In the genomic region with DNA sequence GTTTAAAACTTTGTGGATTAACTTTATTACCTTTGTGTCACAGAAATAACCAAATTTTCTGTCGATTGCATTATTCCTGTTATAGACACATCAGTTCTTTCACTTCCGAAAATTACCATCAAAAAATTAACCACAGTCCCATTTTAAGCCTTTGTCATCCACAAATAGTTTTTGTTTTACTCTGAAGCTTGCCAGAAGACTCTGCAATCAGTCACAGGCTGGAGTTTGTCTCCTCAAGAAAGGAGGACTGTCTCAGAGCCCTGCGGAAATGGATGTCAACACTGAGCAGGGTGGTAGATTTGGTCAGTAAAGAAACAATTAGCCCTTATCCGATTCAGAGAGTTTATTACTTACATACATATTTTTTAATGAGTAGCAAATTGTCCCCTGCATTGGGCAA, we compare ENCODE assay signal across 16 cellular contexts. TPM values are rescaled to one million over a fixed set of nuclear protein-coding genes. Genes with fewer than 3 reads are reported as not detected.
DNase-seq lines count a peak whose midpoint lies in the region; ATAC-seq and TF ChIP-seq lines count a peak whose summit lies in the region.
"Had no signal": no experiment of that assay in that cellular context is flagged by ENCODE, and none has a peak within 500 bp of the region (broad histone marks: within the 10 kb centered on the region; RNA-seq: fewer than 3 reads in every experiment).

No MANE protein-coding gene starts in this region.

- no peaks in the 10 kb centered on the region for H3K4me1 Mint-ChIP-seq in osteocyte (ENCODE audit: unreplicated experiment)

- peak; percentile 11 for DNase-seq in EH (ENCODE audit: low read depth)
- DNase-seq in NOMO-1 treated with dmso at 0.1 percent for 144 hours (lab: John Stamatoyannopoulos, UW; ENCODE audit: unreplicated experiment): peak; percentile 14
- DNase-seq in activated CD4-positive, alpha-beta T cell treated with anti-CD3 and anti-CD28 coated beads, Interleukin-2, amount 50 U/mL, for 48 hours: no peak
- no peak for DNase-seq in osteocyte (ENCODE audit: extremely low spot score, unreplicated experiment)
- no peak for DNase-seq in inferior parietal cortex (ENCODE audit: extremely low spot score)
- DNase-seq: ACHN; activated CD4-positive, alpha-beta T cell treated with anti-CD3 and anti-CD28 coated beads, Interleukin-2, amount 50 U/mL, for 1 hour; anterior cingulate cortex; GF-D8; heart right ventricle; mucosa of descending colon; NCI-H1694; NCI-H510A treated with DMSO at 0.1 percent for 48 hours had no signal

- TF ChIP-seq CTCF in osteocyte (IDR thresholded peaks at IDR 0.05): no peak

- H3K27me3 Mint-ChIP-seq in osteocyte (ENCODE audit: unreplicated experiment): no peaks in the 10 kb centered on the region

- H3K4me3 Mint-ChIP-seq in osteocyte (ENCODE audit: unreplicated experiment): no peak overlapping the region

- no peak overlapping the region for H3K27ac Mint-ChIP-seq in osteocyte (ENCODE audit: unreplicated experiment)

- no peaks in the 10 kb centered on the region for H3K36me3 Mint-ChIP-seq in osteocyte (ENCODE audit: unreplicated experiment)

- H3K9me3 Mint-ChIP-seq in osteocyte (ENCODE audit: unreplicated experiment): no peaks in the 10 kb centered on the region

- ATAC-seq in GM19395 (IDR thresholded peaks at IDR 0.05; ENCODE audit: unreplicated experiment): peak; percentile 68
- peak; percentile 52 for ATAC-seq in HG03045 (IDR thresholded peaks at IDR 0.05; ENCODE audit: unreplicated experiment)
- ATAC-seq in HG03196 (IDR thresholded peaks at IDR 0.05; ENCODE audit: unreplicated experiment): no peak

RNA-seq across cellular contexts. Expression of a gene that starts 20.1 kb away (rescaled TPM):
- total RNA-seq in osteocyte: 95.3 and 96.4 TPM in 2 replicates

RNA-seq across cellular contexts. Expression of a gene that starts 42.6 kb away (rescaled TPM):
- total RNA-seq in osteocyte: 36.5 and 38.4 TPM in 2 replicates

RNA-seq across cellular contexts. Expression of a gene that starts 45.9 kb away (rescaled TPM):
- total RNA-seq in osteocyte: 0.24 and 0.68 TPM in 2 replicates

Comparison
In these comparisons a context has a peak if more than half of its experiments do, and no peak if none do; other contexts are left out.
1. DNase-seq: peak in EH (single experiment) and NOMO-1 treated with dmso at 0.1 percent for 144 hours (single experiment); none in activated CD4-positive, alpha-beta T cell treated with anti-CD3 and anti-CD28 coated beads, Interleukin-2, amount 50 U/mL, for 48 hours (0 of 2), osteocyte (single experiment) and inferior parietal cortex (single experiment).